ENCODE assay signal across 8 cellular contexts in the genomic region with DNA sequence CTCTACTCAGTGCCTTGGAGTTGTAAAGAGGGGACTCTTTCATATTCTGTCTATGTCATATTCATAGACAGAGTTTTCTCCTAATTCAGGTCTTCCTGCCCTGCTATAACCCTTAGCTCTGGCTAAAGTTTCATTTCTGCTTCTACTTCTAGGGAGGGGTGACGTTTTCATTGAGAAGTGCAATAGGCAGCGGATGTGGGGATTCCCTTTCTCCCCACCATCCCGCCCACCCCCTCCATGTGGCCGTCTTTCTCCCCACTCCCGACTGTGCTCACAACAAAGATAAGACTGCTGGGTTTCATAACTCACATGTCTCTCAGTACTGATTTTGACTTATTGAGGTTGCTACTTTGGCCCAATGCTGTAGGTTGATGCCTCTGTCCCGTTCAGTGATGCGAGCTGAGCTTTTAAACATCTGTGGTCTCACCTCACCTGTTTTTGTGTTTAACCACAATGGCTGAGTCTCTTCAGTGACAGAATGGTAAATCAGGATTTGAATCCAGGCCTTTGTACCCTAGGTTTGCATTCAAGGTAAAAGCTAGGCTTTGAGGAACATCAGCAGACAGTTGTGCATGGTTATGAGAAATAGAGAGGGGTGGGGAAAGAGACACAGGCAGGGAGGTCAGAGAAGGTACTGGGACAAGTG. TPM values are rescaled to one million over a fixed set of nuclear protein-coding genes. Genes with fewer than 3 reads are reported as not detected.
DNase-seq lines count a peak whose midpoint lies in the region; ATAC-seq and TF ChIP-seq lines count a peak whose summit lies in the region.

No MANE protein-coding gene starts in this region.

- H3K9me3 ChIP-seq in right cardiac atrium (ENCODE audit: control insufficient read depth, low read length): no peaks in the 10 kb centered on the region

- H3K4me1 Mint-ChIP-seq in activated B cell treated with CpG ODN at 0.5 μM for 24 hours: peaks cover 30% of the 10 kb centered on the region

- H3K27me3 ChIP-seq in right cardiac atrium (ENCODE audit: control insufficient read depth, insufficient read depth): no peaks in the 10 kb centered on the region

- peak; percentile 19 for DNase-seq in activated B cell treated with CpG ODN at 0.5 μM for 24 hours
- peak; percentile 67 for DNase-seq in stimulated activated CD4-positive, alpha-beta T cell treated with anti-CD3 and anti-CD28 coated beads, Interleukin-15, amount 100 ng/mL, for 24 hours
- no peak for DNase-seq in AML-193 (lab: John Stamatoyannopoulos, UW)
- DNase-seq in posterior vena cava (ENCODE audit: low spot score): no peak
- DNase-seq in NCI-H1694 treated with DMSO at 0.1 percent for 48 hours (lab: John Stamatoyannopoulos, UW): no peak
- no peak for DNase-seq in right cardiac atrium

- POLR2A ChIA-PET in activated B cell treated with CpG ODN at 0.5 μM for 24 hours (lab: Charles Lee): interaction anchor here (2.2 kb wide), 1 partner anchor 42 kb away, joined by 20 read pairs; a partner anchor contains a TSS

- no peak for TF ChIP-seq CTCF in activated B cell treated with CpG ODN at 0.5 μM for 24 hours (IDR thresholded peaks at IDR 0.05)

- 71% methylated on average over 7 of the region's 7 CpGs for WGBS in right cardiac atrium

- H3K4me1 ChIP-seq in right cardiac atrium (ENCODE audit: control insufficient read depth, insufficient read depth, low read length): no peaks in the 10 kb centered on the region

- peak overlapping the region; percentile 51 for H3K4me3 Mint-ChIP-seq in activated B cell treated with CpG ODN at 0.5 μM for 24 hours

- no peaks in the 10 kb centered on the region for H3K9me3 Mint-ChIP-seq in activated B cell treated with CpG ODN at 0.5 μM for 24 hours

- no peak overlapping the region for H3K27ac ChIP-seq in right cardiac atrium (ENCODE audit: low read length)

- H3K4me3 ChIP-seq in right cardiac atrium (ENCODE audit: low read length): no peak overlapping the region

- TF ChIP-seq POLR2A in GM19193 (IDR thresholded peaks at IDR 0.05; ENCODE audit: extremely low read depth, insufficient read depth, insufficient read length): peak; percentile 38

- intact Hi-C loops in activated B cell treated with CpG ODN at 0.5 μM for 24 hours (cut with micrococcal nuclease) (loop anchor here (1.0 to 10.0 kb wide), 3 partner anchors 8 to 324 kb away; a partner anchor contains a TSS), posterior vena cava (cut with DNase I) (loop anchor here (5.0 to 10.0 kb wide), 2 partner anchors 174 to 176 kb away; no protein-coding TSS in a partner anchor), right cardiac atrium (cut with DNase I) (loop anchor here in 3 of 4 donors (5.0 to 10.0 kb wide), 2 partner anchors 174 to 176 kb away; no protein-coding TSS in a partner anchor)

- H3K27ac Mint-ChIP-seq in activated B cell treated with CpG ODN at 0.5 μM for 24 hours: peak overlapping the region; percentile 54

- ATAC-seq in HG03039 (IDR thresholded peaks at IDR 0.05; ENCODE audit: unreplicated experiment) (peak; percentile 85), activated B cell treated with CpG ODN at 0.5 μM for 24 hours (ENCODE audit: low read depth) (peak; percentile 85), right cardiac atrium (no peak)

- no peaks in the 10 kb centered on the region for H3K27me3 Mint-ChIP-seq in activated B cell treated with CpG ODN at 0.5 μM for 24 hours

- H3K36me3 Mint-ChIP-seq in activated B cell treated with CpG ODN at 0.5 μM for 24 hours (ENCODE audit: low read depth): no peaks in the 10 kb centered on the region

- CTCF ChIA-PET in activated B cell treated with CpG ODN at 0.5 μM for 24 hours (lab: Charles Lee): interaction anchor here (1.4 to 1.6 kb wide), 2 partner anchors 175 to 344 kb away, joined by 5 read pairs; no protein-coding TSS in a partner anchor

RNA-seq across cellular contexts. Expression of a gene that starts 7.8 kb away (rescaled TPM):
- 0.27 and 0.38 TPM in 2 replicates for total RNA-seq in activated B cell treated with CpG ODN at 0.5 μM for 24 hours
- under 1 TPM; 0.14 to 0.32 TPM for total RNA-seq in posterior vena cava
- total RNA-seq in right cardiac atrium: under 1 TPM; 0.08 to 0.37 (median 0.19) TPM
- polyA plus RNA-seq in right cardiac atrium: 0.02 TPM

RNA-seq across cellular contexts. Expression of a gene that starts 41.4 kb away (rescaled TPM):
- 27.6 and 28.2 TPM in 2 replicates for total RNA-seq in activated B cell treated with CpG ODN at 0.5 μM for 24 hours
- total RNA-seq in posterior vena cava: 10 to 100 TPM; 27.1 to 27.6 TPM
- 10 to 100 TPM; 11.0 to 14.9 (median 12.8) TPM for total RNA-seq in right cardiac atrium
- 17.1 TPM for polyA plus RNA-seq in right cardiac atrium

Comparison
In these comparisons a context has a peak if more than half of its experiments do, and no peak if none do; other contexts are left out.
1. ATAC-seq: peak in HG03039 (single experiment) and activated B cell treated with CpG ODN at 0.5 μM for 24 hours (single experiment); none in right cardiac atrium (0 of 2).
2. DNase-seq: peak in activated B cell treated with CpG ODN at 0.5 μM for 24 hours (single experiment) and stimulated activated CD4-positive, alpha-beta T cell treated with anti-CD3 and anti-CD28 coated beads, Interleukin-15, amount 100 ng/mL, for 24 hours (single experiment); none in AML-193 (0 of 2), posterior vena cava (single experiment), NCI-H1694 treated with DMSO at 0.1 percent for 48 hours (single experiment) and right cardiac atrium (0 of 3).